Comparison of ENCODE assay signal across 1 cellular context in genomic region chr11:64263021-64263946, GRCh38.
TF ChIP-seq lines count a peak whose summit lies in the region.

No MANE protein-coding gene starts in this region.

TF ChIP-seq in endothelial cell of umbilical vein, 7 proteins besides CTCF, POLR2A, EP300 and RAD21 (continued from another document):
- no peak for TF ChIP-seq EZH2 (IDR thresholded peaks at IDR 0.05; ENCODE audit: borderline replicate concordance, low read depth, low read length, severe bottlenecking)
- peak; percentile 77 for TF ChIP-seq POLR2AphosphoS5 (IDR thresholded peaks at IDR 0.05; ENCODE audit: insufficient read depth, low read depth, low read length)
- TF ChIP-seq GATA2 (IDR thresholded peaks at IDR 0.05; ENCODE audit: insufficient read depth, insufficient read length, low read depth, low read length) = no peak
- TF ChIP-seq JUN (IDR thresholded peaks at IDR 0.05; ENCODE audit: borderline replicate concordance, insufficient read depth, insufficient read length, low read depth) = peak; percentile 66
- TF ChIP-seq FOS (IDR thresholded peaks at IDR 0.05; ENCODE audit: borderline replicate concordance, insufficient read depth, low read length) = peak; percentile 80
- no peak for TF ChIP-seq MYC (IDR thresholded peaks at IDR 0.05; ENCODE audit: low read depth, low read length)
